In the genomic region with DNA sequence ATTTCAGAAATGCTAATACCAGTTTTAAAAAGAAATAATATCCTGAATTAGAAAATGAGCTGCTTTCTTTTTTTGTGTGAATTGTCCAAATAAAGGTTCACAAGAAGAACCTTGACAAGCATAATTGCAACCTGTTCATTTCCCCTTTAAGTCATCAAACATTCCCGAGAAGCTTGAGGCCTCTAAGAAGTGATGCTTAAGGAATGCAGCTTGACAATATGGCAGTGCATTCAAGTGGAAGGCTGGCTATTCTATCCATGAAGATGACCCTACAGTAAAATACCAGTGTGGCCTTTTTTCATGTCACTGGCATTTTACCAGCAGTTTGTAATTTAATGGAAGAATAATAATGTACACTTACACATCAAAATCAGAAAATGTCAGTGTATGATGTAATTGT, we compare ENCODE assay signal across 21 cellular contexts.
"Had no signal": no experiment of that assay in that cellular context is flagged by ENCODE, and none has a peak within 500 bp of the region (broad histone marks: within the 10 kb centered on the region; RNA-seq: fewer than 3 reads in every experiment).

No MANE protein-coding gene starts in this region.

- H3K4me1 ChIP-seq: SJSA1 had no signal

- ATAC-seq: HepG2 had no signal

- H3K36me3 ChIP-seq: MG63, SJSA1 had no signal

- FAIRE-seq: HepG2, RCC 7860 had no signal

- H3K27me3 ChIP-seq: MG63, SJSA1 had no signal

- DNase-seq: IMR-90, Karpas-422, KG1, MG63, NCI-H1092, NCI-H1105 treated with DMSO at 0.1 percent for 48 hours, NCI-H1417 treated with DMSO at 0.1 percent for 48 hours, NCI-H187, NCI-H2029, NCI-H2081 treated with DMSO at 0.1 percent for 48 hours, NCI-H2171, NCI-H524, NCI-H69, NCI-H774, Right ventricle myocardium superior, RPMI8226, SIG-M5 had no signal

- H3K9me3 ChIP-seq: MG63, SJSA1 had no signal

- H3K4me3 ChIP-seq: MG63, SJSA1, SK-N-MC had no signal

- H3K27ac ChIP-seq: SJSA1, SK-N-MC had no signal
